Comparison of ENCODE assay signal across 19 cellular contexts in genomic region chr11:64067257-64067993, GRCh38. TPM values are rescaled to one million over a fixed set of nuclear protein-coding genes. Genes with fewer than 3 reads are reported as not detected.
DNase-seq lines count a peak whose midpoint lies in the region; ATAC-seq and TF ChIP-seq lines count a peak whose summit lies in the region.
"Had no signal": no experiment of that assay in that cellular context is flagged by ENCODE, and none has a peak within 500 bp of the region (broad histone marks: within the 10 kb centered on the region; RNA-seq: fewer than 3 reads in every experiment).

No MANE protein-coding gene starts in this region.

- H3K18ac ChIP-seq in IMR-90 (ENCODE audit: low read depth, low read length) = no peak overlapping the region

- no peaks in the 10 kb centered on the region for H3K79me2 ChIP-seq in SK-N-SH (ENCODE audit: insufficient read depth)

- no peak for TF ChIP-seq RAD21 in SK-N-SH (IDR thresholded peaks at IDR 0.05; ENCODE audit: low read length)
- no peak for TF ChIP-seq RAD21 in IMR-90 (IDR thresholded peaks at IDR 0.05; ENCODE audit: low read length)

- H4K20me1 ChIP-seq in SK-N-SH (ENCODE audit: insufficient read depth) = no peaks in the 10 kb centered on the region
- no peaks in the 10 kb centered on the region; the same call in none of the 2 replicates for H4K20me1 ChIP-seq in IMR-90 (ENCODE audit: insufficient read depth, low read length)

- no TSS peak for BruUV-seq in IMR-90 (replicated peaks; lab: Mats Ljungman, UMichigan)

- H2BK5ac ChIP-seq in IMR-90 (ENCODE audit: low read depth, low read length, poor library complexity, severe bottlenecking) = no peak overlapping the region

- H3K36me3 ChIP-seq in SK-N-SH (replicated peaks in 1 of 2; ENCODE audit: control insufficient read depth in 1 of 2, insufficient read depth in 2 of 2, low read length in 1 of 2) (no peaks in the 10 kb centered on the region), IMR-90 (ENCODE audit: control insufficient read depth, insufficient read depth, low read length) (no peaks in the 10 kb centered on the region)

- no peak overlapping the region for H2AK9ac ChIP-seq in IMR-90 (replicated peaks; ENCODE audit: low read depth, low read length, poor library complexity)

- CTCF ChIA-PET in SK-N-SH (lab: Yijun Ruan, JAX) = interaction anchor here (0.6 to 1.9 kb wide), 5 partner anchors 9 to 104 kb away, joined by 3 to 5 read pairs (median 4); no protein-coding TSS in a partner anchor
- CTCF ChIA-PET in IMR-90 (lab: Yijun Ruan, JAX) = no interaction called here

- intact Hi-C loops in IMR-90 (cut with micrococcal nuclease) = no loop called here

- no peak for TF ChIP-seq CTCF in SK-N-SH (IDR thresholded peaks at IDR 0.05)
- TF ChIP-seq CTCF in IMR-90 (conservative IDR thresholded peaks at IDR 0.05; ENCODE audit: low read depth, low read length) = no peak

- H3K27ac ChIP-seq in SK-N-SH (ENCODE audit: low read depth in 2 of 2, low read length in 1 of 2) (peak overlapping the region in 1 of 2 experiments; percentile 90; a peak in 2 of 4 replicates), IMR-90 (ENCODE audit: insufficient read depth, low read length) (no peak overlapping the region), caudate nucleus (ENCODE audit: low read depth, low read length) (peak overlapping the region; percentile 64)
- H3K27ac ChIP-seq: A549 had no signal

- no peak overlapping the region for H2BK20ac ChIP-seq in IMR-90 (ENCODE audit: low read depth, low read length)

- no peak overlapping the region for H3K14ac ChIP-seq in IMR-90 (replicated peaks; ENCODE audit: low read depth, low read length)

- H3K27me3 ChIP-seq in SK-N-SH (ENCODE audit: insufficient read depth) (no peaks in the 10 kb centered on the region), IMR-90 (ENCODE audit: control insufficient read depth, insufficient read depth, low read length) (peaks cover 6% of the 10 kb centered on the region; the same call in 1 of the 2 replicates)

- H2BK15ac ChIP-seq in IMR-90 (ENCODE audit: low read depth, low read length) = no peak overlapping the region

- peak; percentile 68 for DNase-seq in SK-N-SH
- DNase-seq in IMR-90 = no peak
- DNase-seq in caudate nucleus (lab: John Stamatoyannopoulos, UW) = peak in 9 of 61 donors; percentile 21 to 59 (median 40)
- peak; percentile 10 for DNase-seq in stimulated activated naive CD8-positive, alpha-beta T cell treated with anti-CD3 and anti-CD28 coated beads, Interleukin-15, Interleukin-2, amounts not matched to agents 100 U/mL and 50 U/mL, for 24 hours
- DNase-seq in NOMO-1 (lab: John Stamatoyannopoulos, UW; ENCODE audit: unreplicated experiment in 2 of 2) = no peak
- DNase-seq: CD4-positive, alpha-beta T cell; DMS79 treated with DMSO at 0.1 percent for 48 hours; GDM1; HFFc6; Karpas-422; MM.1S; NCI-H1105 treated with DMSO at 0.1 percent for 48 hours; NCI-H2081 treated with DMSO at 0.1 percent for 48 hours; SHP77 had no signal

- dilution Hi-C loops in IMR-90 (cut with HindIII; ENCODE audit: low sequenced_read_pairs, unreplicated experiment) = no loop called here

- ATAC-seq in SK-N-SH treated with all-trans-retinoic acid at 6 μM for 48 hours (no peak), IMR-90 (ENCODE audit: low read depth) (no peak), HG02759 (IDR thresholded peaks at IDR 0.05; ENCODE audit: unreplicated experiment) (no peak), GM21737 (IDR thresholded peaks at IDR 0.05; ENCODE audit: unreplicated experiment) (no peak)
- ATAC-seq in stimulated activated naive CD8-positive, alpha-beta T cell treated with anti-CD3 and anti-CD28 coated beads, Interleukin-15, Interleukin-2, amounts not matched to agents 100 U/mL and 50 U/mL, for 24 hours = no peak
- ATAC-seq: A549, HepG2 had no signal

- no peak for TF ChIP-seq EP300 in SK-N-SH (IDR thresholded peaks at IDR 0.05; ENCODE audit: borderline replicate concordance in 1 of 2, low read depth in 1 of 2, low read length in 1 of 2)

- H3K79me1 ChIP-seq in IMR-90 (ENCODE audit: low read depth in 1 of 2, low read length in 2 of 2) = no peaks in the 10 kb centered on the region

- WGBS in SK-N-SH (ENCODE audit: low lambda C conversion rate) = 86% methylated on average over 15 of the region's 25 CpGs
- 35% methylated on average over 8 of the region's 25 CpGs; no CpG with 5 or more reads in 1 of the 2 experiments for WGBS in IMR-90 (ENCODE audit: extremely low coverage in 2 of 2, insufficient read length in 1 of 2), 2 experiments

- H3K56ac ChIP-seq in IMR-90 (ENCODE audit: extremely low read depth, insufficient read depth, low read length) = no peak overlapping the region

- no peak overlapping the region for H3K4ac ChIP-seq in IMR-90 (ENCODE audit: low read depth, low read length)

- H3K9me2 ChIP-seq in SK-N-SH = no peaks in the 10 kb centered on the region

- no peaks in the 10 kb centered on the region for H3K9me1 ChIP-seq in IMR-90 (ENCODE audit: insufficient read depth, low read length)

- H3K4me2 ChIP-seq in SK-N-SH (no peak overlapping the region), IMR-90 (ENCODE audit: low read depth, low read length) (no peak overlapping the region)
- H3K4me2 ChIP-seq: A549 had no signal

- POLR2A ChIA-PET in SK-N-SH (lab: Yijun Ruan, JAX) (interaction anchor here (0.6 to 4.2 kb wide), 5 partner anchors 8 to 22 kb away, joined by 3 to 14 read pairs (median 6); no protein-coding TSS in a partner anchor), IMR-90 (lab: Charles Lee; ENCODE audit: unreplicated experiment) (no interaction called here)

- H2BK120ac ChIP-seq in IMR-90 (ENCODE audit: low read depth, low read length) = no peak overlapping the region

- TF ChIP-seq POLR2A in IMR-90 (IDR thresholded peaks at IDR 0.05; ENCODE audit: low read depth, low read length) = no peak

- H4K8ac ChIP-seq in IMR-90 (ENCODE audit: low read depth in 2 of 2, low read length in 2 of 2) = no peak overlapping the region

- H4K91ac ChIP-seq in IMR-90 (ENCODE audit: insufficient read depth, low read depth, low read length) = no peak overlapping the region

- in situ Hi-C loops in IMR-90 (cut with MboI; ENCODE audit: low sequenced_read_pairs) = no loop called here

- no peak overlapping the region for H2AK5ac ChIP-seq in IMR-90 (ENCODE audit: low read depth, low read length)

- no peak overlapping the region for H4K5ac ChIP-seq in IMR-90 (ENCODE audit: low read depth, low read length)

- no peaks in the 10 kb centered on the region for H3F3A ChIP-seq in SK-N-SH (replicated peaks; ENCODE audit: insufficient read depth)

- H3K4me3 ChIP-seq in SK-N-SH (ENCODE audit: low read depth in 2 of 2, low read length in 1 of 2) (no peak overlapping the region), IMR-90 (ENCODE audit: insufficient read depth, low read depth, low read length) (no peak overlapping the region)
- H3K4me3 ChIP-seq: A549 had no signal

- H2AFZ ChIP-seq in SK-N-SH (ENCODE audit: low read depth) (no peak overlapping the region), IMR-90 (replicated peaks; ENCODE audit: low read length, poor library complexity) (peak overlapping the region; percentile 32)

- no peak overlapping the region for H3K9ac ChIP-seq in SK-N-SH
- H3K9ac ChIP-seq in IMR-90 (ENCODE audit: low read depth, low read length) = no peak overlapping the region

- H3K9me3 ChIP-seq in SK-N-SH = no peaks in the 10 kb centered on the region
- no peaks in the 10 kb centered on the region for H3K9me3 ChIP-seq in IMR-90 (ENCODE audit: control insufficient read depth, insufficient read depth, low read length)
- H3K9me3 ChIP-seq: A549 had no signal

- H3K4me1 ChIP-seq in SK-N-SH (ENCODE audit: control insufficient read depth in 1 of 2, insufficient read depth in 2 of 2, low read depth in 1 of 2, low read length in 1 of 2) (peaks cover 0 to 81% of the 10 kb centered on the region in 2 experiments; a peak in 2 of 4 replicates), IMR-90 (ENCODE audit: control insufficient read depth, insufficient read depth, low read length) (no peaks in the 10 kb centered on the region)
- H3K4me1 ChIP-seq: A549 had no signal

- no peak overlapping the region for H3K23ac ChIP-seq in IMR-90 (ENCODE audit: low read depth, low read length)

TF ChIP-seq in SK-N-SH, 30 proteins besides CTCF, POLR2A, EP300 and RAD21 (continues in another document):
- TF ChIP-seq TAF1 (IDR thresholded peaks at IDR 0.05; ENCODE audit: borderline replicate concordance, low read depth, low read length) = no peak
- TF ChIP-seq SIN3A (IDR thresholded peaks at IDR 0.05; ENCODE audit: borderline replicate concordance, low read depth, low read length) = no peak
- TF ChIP-seq MAX (IDR thresholded peaks at IDR 0.05; ENCODE audit: low read depth) = no peak
- no peak for TF ChIP-seq TEAD4 (IDR thresholded peaks at IDR 0.05; ENCODE audit: borderline replicate concordance, insufficient read depth)

TF ChIP-seq in SK-N-SH treated with all-trans-retinoic acid at 6 μM for 48 hours, 23 proteins besides CTCF, POLR2A, EP300 and RAD21 (continues in another document):
- TF ChIP-seq ISL1 (CRISPR knock-in tag; IDR thresholded peaks at IDR 0.05) (no peak), GLIS3 (CRISPR knock-in tag; IDR thresholded peaks at IDR 0.05) (no peak), PPARA (CRISPR knock-in tag; IDR thresholded peaks at IDR 0.05; ENCODE audit: borderline replicate concordance) (no peak), ZC3H10 (CRISPR knock-in tag; IDR thresholded peaks at IDR 0.05) (no peak)

TF ChIP-seq in IMR-90, 13 proteins besides CTCF, POLR2A, EP300 and RAD21:
- TF ChIP-seq CHD1 (IDR thresholded peaks at IDR 0.05; ENCODE audit: low read depth, low read length) (no peak), BHLHE40 (IDR thresholded peaks at IDR 0.05; ENCODE audit: low read depth, low read length) (no peak), MAFK (IDR thresholded peaks at IDR 0.05; ENCODE audit: low read depth, low read length) (no peak), MAZ (IDR thresholded peaks at IDR 0.05; ENCODE audit: borderline replicate concordance, low read depth, low read length) (no peak), MXI1 (IDR thresholded peaks at IDR 0.05; ENCODE audit: borderline replicate concordance, low read depth, low read length) (no peak), NFE2L2 (IDR thresholded peaks at IDR 0.05; ENCODE audit: low read depth, low read length) (no peak), FOS (IDR thresholded peaks at IDR 0.05; ENCODE audit: low read depth, low read length) (no peak), RFX5 (IDR thresholded peaks at IDR 0.05; ENCODE audit: low read depth, low read length) (no peak)

RNA-seq across cellular contexts. Expression of gene FLRT1, which starts 31.7 kb away (rescaled TPM):
- polyA plus RNA-seq in SK-N-SH (2012; rRNA removed) = 0.03 TPM in 2 replicates
- 0.05 and 0.06 TPM in 2 replicates for polyA plus RNA-seq in SK-N-SH (2012; cell fraction: cytosol; rRNA removed)
- polyA plus RNA-seq in SK-N-SH (2012; cell fraction: nucleus; rRNA removed) = 0.06 and 0.07 TPM in 2 replicates
- under 0.01 TPM in 2 replicates for total RNA-seq in IMR-90 (2012; rRNA removed)
- polyA plus RNA-seq in IMR-90 (2012; rRNA removed) = 0.07 TPM in 1 of 2 replicates, not detected in the other
- 0.08 TPM in 1 of 2 replicates, not detected in the other for polyA plus RNA-seq in IMR-90 (2012; cell fraction: cytosol; rRNA removed)
- polyA plus RNA-seq in IMR-90 (2012; cell fraction: nucleus; rRNA removed; ENCODE audit: low replicate concordance) = 0.02 and 0.05 TPM in 2 replicates
- total RNA-seq: CD4-positive, alpha-beta T cell had no signal

Comparison
In these comparisons a context has a peak if more than half of its experiments do, and no peak if none do; other contexts are left out.
1. DNase-seq: peak in SK-N-SH (single experiment) and stimulated activated naive CD8-positive, alpha-beta T cell treated with anti-CD3 and anti-CD28 coated beads, Interleukin-15, Interleukin-2, amounts not matched to agents 100 U/mL and 50 U/mL, for 24 hours (single experiment); none in IMR-90 (single experiment) and NOMO-1 (0 of 2).